Comparison of ENCODE assay signal across 16 cellular contexts in the genomic region with DNA sequence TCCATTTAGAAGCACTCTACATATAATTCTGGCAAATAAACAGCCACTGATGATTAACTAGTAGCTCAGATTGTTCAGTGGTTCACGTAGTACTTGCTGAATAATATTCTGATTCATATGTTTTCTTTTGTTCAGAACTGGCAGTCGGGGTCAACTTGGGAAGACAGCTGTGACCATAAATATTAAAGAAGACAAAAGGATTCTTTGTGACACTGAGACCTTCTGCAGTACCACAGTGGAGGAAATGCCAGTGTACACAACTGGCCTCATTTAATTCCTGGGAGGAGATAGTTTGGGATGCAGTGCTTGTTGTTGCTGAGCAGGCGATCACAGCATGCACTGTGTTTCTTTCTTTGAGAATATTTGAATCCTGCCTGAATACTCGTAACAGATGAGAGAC. TPM values are rescaled to one million over a fixed set of nuclear protein-coding genes. Genes with fewer than 3 reads are reported as not detected.
DNase-seq lines count a peak whose midpoint lies in the region; ATAC-seq and TF ChIP-seq lines count a peak whose summit lies in the region.
"Had no signal": no experiment of that assay in that cellular context is flagged by ENCODE, and none has a peak within 500 bp of the region (broad histone marks: within the 10 kb centered on the region; RNA-seq: fewer than 3 reads in every experiment).

No MANE protein-coding gene starts in this region.

- no peaks in the 10 kb centered on the region for H3K36me3 ChIP-seq in MG63
- H3K36me3 ChIP-seq: prostate gland had no signal

- peak; percentile 80 for DNase-seq in A172 (ENCODE audit: low spot score)
- peak; percentile 13 for DNase-seq in MG63
- peak in 2 of 10 donors; percentile 55 to 58 for DNase-seq in dorsolateral prefrontal cortex
- peak; percentile 96 for DNase-seq in myocyte (ENCODE audit: low read depth)
- DNase-seq in NOMO-1 (lab: John Stamatoyannopoulos, UW; ENCODE audit: unreplicated experiment in 2 of 2), result no peak
- no peak for DNase-seq in amniotic stem cell (lab: John Stamatoyannopoulos, UW)
- DNase-seq: activated B cell treated with CpG ODN at 0.5 μM for 24 hours; activated T-cell treated with anti-CD3 and anti-CD28 coated beads, Interleukin-2, amount 50 U/mL, for 4 hours; left lung; NCI-H510A; SHP77; thyroid gland had no signal

- no peaks in the 10 kb centered on the region for H3K9me3 ChIP-seq in MG63
- H3K9me3 ChIP-seq: left lung, prostate gland, thyroid gland had no signal

- ATAC-seq in GM19324 (IDR thresholded peaks at IDR 0.05; ENCODE audit: low FRiP score, unreplicated experiment), result no peak
- ATAC-seq in GM18861 (IDR thresholded peaks at IDR 0.05; ENCODE audit: unreplicated experiment), result no peak
- ATAC-seq: activated T-cell treated with anti-CD3 and anti-CD28 coated beads, Interleukin-2, amount 50 U/mL, for 4 hours; left lung had no signal

- no peak overlapping the region for H3K4me3 ChIP-seq in MG63
- peak overlapping the region in 16 of 59 donors; percentile 0 to 28 (median 12) for H3K4me3 ChIP-seq in dorsolateral prefrontal cortex
- H3K4me3 ChIP-seq: cardiac muscle cell, left lung, prostate gland, thyroid gland had no signal

- intact Hi-C loops in dorsolateral prefrontal cortex (cut with DNase I), result no loop called here

- TF ChIP-seq CTCF in dorsolateral prefrontal cortex (IDR thresholded peaks at IDR 0.05 in 54 of 56, conservative IDR thresholded peaks at IDR 0.05 in 2 of 56; ENCODE audit: low read depth in 1 of 56, partially characterized antibody in 56 of 56), result peak in 8 of 56 donors; percentile 7 to 32 (median 22)

- H3K27ac ChIP-seq in dorsolateral prefrontal cortex, result peak overlapping the region in 57 of 59 donors; percentile 21 to 96 (median 82)
- H3K27ac ChIP-seq: cardiac muscle cell, left lung, prostate gland, thyroid gland had no signal

- no peaks in the 10 kb centered on the region; the same call in 1 of the 2 replicates for H3K27me3 ChIP-seq in MG63
- H3K27me3 ChIP-seq in dorsolateral prefrontal cortex, result no peaks in the 10 kb centered on the region
- H3K27me3 ChIP-seq: cardiac muscle cell, left lung, thyroid gland had no signal

RNA-seq across cellular contexts. Expression of gene MCF2L2, which starts 26.6 kb away (rescaled TPM):
- 0.22 and 0.41 TPM in 2 replicates for total RNA-seq in A172 (2014; rRNA removed; shearing (Covaris generic))
- total RNA-seq in MG63 (2014; rRNA removed; shearing (Covaris generic); ENCODE audit: low replicate concordance), result not detected in 2 replicates
- 100 to 1,000 TPM in 110 of 120 experiments, 10 to 100 TPM in 10; 61.2 to 266 (median 124) TPM for total RNA-seq in dorsolateral prefrontal cortex
- total RNA-seq in myocyte, result 0.16 and 0.64 TPM in 2 replicates
- polyA plus RNA-seq in myocyte (2012), result 0.35 TPM

Comparison
In these comparisons a context has a peak if more than half of its experiments do, and no peak if none do; other contexts are left out.
1. DNase-seq: peak in A172 (single experiment), MG63 (single experiment) and myocyte (single experiment); none in NOMO-1 (0 of 2) and amniotic stem cell (single experiment).
2. RNA of gene MCF2L2, which starts 26.6 kb away (total RNA-seq): 61.2 to 266 TPM in dorsolateral prefrontal cortex; 0.16 to 0.64 TPM in myocyte, 0.22 to 0.41 TPM in A172 and not detected in MG63; every median in the first group is over 10 times any median in the second.